24 cellular contexts compared by ENCODE assay signal in the genomic region with DNA sequence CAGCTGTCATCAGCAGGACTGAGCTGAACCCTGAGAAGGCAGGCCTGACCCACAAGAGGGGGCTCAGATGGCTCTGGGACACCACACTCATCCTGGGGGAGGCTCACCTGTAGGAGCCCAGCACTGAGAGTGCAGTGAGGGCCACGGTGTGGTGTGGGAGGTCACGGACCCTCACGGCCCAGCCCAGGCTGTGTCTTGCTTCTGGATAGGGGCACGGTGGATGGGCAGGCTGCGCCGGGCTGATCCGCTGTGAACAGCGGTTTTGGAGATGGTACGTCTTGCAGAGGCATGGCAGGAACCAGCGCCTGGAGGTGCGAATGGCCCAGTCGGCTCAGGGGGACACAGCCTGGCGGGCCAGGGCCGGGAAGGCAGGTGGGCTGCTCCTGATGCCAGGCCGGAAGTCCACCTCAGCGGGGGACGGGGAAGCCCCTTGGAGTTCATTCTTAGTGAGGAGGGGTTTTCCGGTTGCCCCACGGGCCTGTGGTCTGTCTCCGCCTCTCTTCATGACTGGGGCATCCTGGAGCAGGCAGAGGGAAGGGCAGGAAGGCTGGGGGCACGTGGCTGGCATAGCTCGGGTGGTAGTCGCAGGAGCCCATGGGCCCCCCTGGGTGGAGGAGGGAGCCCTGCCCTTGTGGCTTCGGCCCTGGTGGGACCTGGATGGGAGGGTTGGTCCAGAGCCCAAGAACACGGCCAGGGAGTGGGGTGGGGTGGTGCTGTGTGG.
"Had no signal": no experiment of that assay in that cellular context is flagged by ENCODE, and none has a peak within 500 bp of the region (broad histone marks: within the 10 kb centered on the region; RNA-seq: fewer than 3 reads in every experiment).

No MANE protein-coding gene starts in this region.

- DNase-seq: effector CD4-positive, alpha-beta T cell; endodermal cell; erythroblast; foreskin melanocyte; head of caudate nucleus; kidney glomerular epithelial cell; mesenchymal stem cell; midbrain; retina; stimulated activated CD4-positive, alpha-beta T cell treated with anti-CD3 and anti-CD28 coated beads, Interleukin-12 subunit alpha, Interleukin-12 subunit beta, amount 100 ng/mL, for 4 hours; stimulated activated naive CD4-positive, alpha-beta T cell; stomach; substantia nigra; transverse colon had no signal

- H2AFZ ChIP-seq: hepatocyte, parathyroid adenoma had no signal

- H3K4me1 ChIP-seq: parathyroid adenoma, psoas muscle, stomach, transverse colon had no signal

- H3K4me1 Mint-ChIP-seq: endodermal cell had no signal

- H3K27ac Mint-ChIP-seq: endodermal cell; natural killer cell treated with Interleukin-12 subunit alpha and Interleukin-12 subunit beta and Interleukin-15 and Interleukin-18, amount 100 ng/mL, for 72 hours had no signal

- H3K27me3 Mint-ChIP-seq: natural killer cell treated with Interleukin-12 subunit alpha and Interleukin-12 subunit beta and Interleukin-15 and Interleukin-18, amount 100 ng/mL, for 72 hours had no signal

- H3K36me3 ChIP-seq: stomach, thoracic aorta, transverse colon had no signal

- H3K27ac ChIP-seq: coronary artery, hepatocyte, parathyroid adenoma, psoas muscle, skin epidermis, stomach, thoracic aorta, transverse colon had no signal

- ATAC-seq: left lobe of liver; natural killer cell treated with Interleukin-12 subunit alpha and Interleukin-12 subunit beta and Interleukin-15 and Interleukin-18, amount 100 ng/mL, for 72 hours; psoas muscle; sciatic nerve had no signal

- H3K4me2 ChIP-seq: hepatocyte had no signal

- H3K27me3 ChIP-seq: hepatocyte had no signal

- H3K4me3 ChIP-seq: coronary artery, hepatocyte, lung, psoas muscle, skin epidermis, stomach, thoracic aorta, transverse colon had no signal

- H3K9me3 Mint-ChIP-seq: endodermal cell; natural killer cell treated with Interleukin-12 subunit alpha and Interleukin-12 subunit beta and Interleukin-15 and Interleukin-18, amount 100 ng/mL, for 72 hours had no signal

- H3K9ac ChIP-seq: parathyroid adenoma had no signal

- H3K4me3 Mint-ChIP-seq: endodermal cell; natural killer cell treated with Interleukin-12 subunit alpha and Interleukin-12 subunit beta and Interleukin-15 and Interleukin-18, amount 100 ng/mL, for 72 hours had no signal

- H3K9me3 ChIP-seq: psoas muscle, thoracic aorta, transverse colon had no signal

- H3K36me3 Mint-ChIP-seq: natural killer cell treated with Interleukin-12 subunit alpha and Interleukin-12 subunit beta and Interleukin-15 and Interleukin-18, amount 100 ng/mL, for 72 hours had no signal
